ENCODE assay signal across 1 cellular context in genomic region chr7:36389371-36390198, GRCh38.
A peak's percentile ranks its signal among the peaks of the same experiment; 100 is the strongest.
TF ChIP-seq lines count a peak whose summit lies in the region.

Gene ANLN, plus strand, starts transcription at chr7:36389862. Its CDS starts 165 bp downstream, at chr7:36390027.

TF ChIP-seq in HepG2, 621 proteins besides CTCF, POLR2A, EP300 and RAD21 (continued from another document and continues in another):
- no peak for TF ChIP-seq BCLAF1 (IDR thresholded peaks at IDR 0.05)
- no peak for TF ChIP-seq HCFC1 (IDR thresholded peaks at IDR 0.05; ENCODE audit: low read depth, low read length)
- TF ChIP-seq PCBP1 (IDR thresholded peaks at IDR 0.05; ENCODE audit: borderline replicate concordance, low read depth, low read length): no peak
- TF ChIP-seq ZNF460 (CRISPR knock-in tag; IDR thresholded peaks at IDR 0.05; ENCODE audit: borderline replicate concordance): peak; percentile 57
- no peak for TF ChIP-seq ZNF24 (IDR thresholded peaks at IDR 0.05)
- TF ChIP-seq, protein P1, sequence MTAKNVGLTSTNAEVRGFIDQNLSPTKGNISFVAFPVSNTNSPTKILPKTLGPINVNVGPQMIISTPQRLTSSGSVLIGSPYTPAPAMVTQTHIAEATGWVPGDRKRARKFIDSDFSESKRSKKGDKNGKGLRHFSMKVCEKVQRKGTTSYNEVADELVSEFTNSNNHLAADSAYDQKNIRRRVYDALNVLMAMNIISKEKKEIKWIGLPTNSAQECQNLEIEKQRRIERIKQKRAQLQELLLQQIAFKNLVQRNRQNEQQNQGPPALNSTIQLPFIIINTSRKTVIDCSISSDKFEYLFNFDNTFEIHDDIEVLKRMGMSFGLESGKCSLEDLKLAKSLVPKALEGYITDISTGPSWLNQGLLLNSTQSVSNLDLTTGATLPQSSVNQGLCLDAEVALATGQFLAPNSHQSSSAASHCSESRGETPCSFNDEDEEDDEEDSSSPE (CRISPR knock-in tag; IDR thresholded peaks at IDR 0.05): peak; percentile 98
- TF ChIP-seq, protein P2, sequence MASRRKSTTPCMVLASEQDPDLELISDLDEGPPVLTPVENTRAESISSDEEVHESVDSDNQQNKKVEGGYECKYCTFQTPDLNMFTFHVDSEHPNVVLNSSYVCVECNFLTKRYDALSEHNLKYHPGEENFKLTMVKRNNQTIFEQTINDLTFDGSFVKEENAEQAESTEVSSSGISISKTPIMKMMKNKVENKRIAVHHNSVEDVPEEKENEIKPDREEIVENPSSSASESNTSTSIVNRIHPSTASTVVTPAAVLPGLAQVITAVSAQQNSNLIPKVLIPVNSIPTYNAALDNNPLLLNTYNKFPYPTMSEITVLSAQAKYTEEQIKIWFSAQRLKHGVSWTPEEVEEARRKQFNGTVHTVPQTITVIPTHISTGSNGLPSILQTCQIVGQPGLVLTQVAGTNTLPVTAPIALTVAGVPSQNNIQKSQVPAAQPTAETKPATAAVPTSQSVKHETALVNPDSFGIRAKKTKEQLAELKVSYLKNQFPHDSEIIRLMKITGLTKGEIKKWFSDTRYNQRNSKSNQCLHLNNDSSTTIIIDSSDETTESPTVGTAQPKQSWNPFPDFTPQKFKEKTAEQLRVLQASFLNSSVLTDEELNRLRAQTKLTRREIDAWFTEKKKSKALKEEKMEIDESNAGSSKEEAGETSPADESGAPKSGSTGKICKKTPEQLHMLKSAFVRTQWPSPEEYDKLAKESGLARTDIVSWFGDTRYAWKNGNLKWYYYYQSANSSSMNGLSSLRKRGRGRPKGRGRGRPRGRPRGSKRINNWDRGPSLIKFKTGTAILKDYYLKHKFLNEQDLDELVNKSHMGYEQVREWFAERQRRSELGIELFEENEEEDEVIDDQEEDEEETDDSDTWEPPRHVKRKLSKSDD (CRISPR knock-in tag; IDR thresholded peaks at IDR 0.05; ENCODE audit: low read depth): no peak
- peak; percentile 81 for TF ChIP-seq DMAP1 (CRISPR knock-in tag; IDR thresholded peaks at IDR 0.05)
- TF ChIP-seq CEBPG (CRISPR knock-in tag; IDR thresholded peaks at IDR 0.05): peak; percentile 97
- TF ChIP-seq, protein P3, sequence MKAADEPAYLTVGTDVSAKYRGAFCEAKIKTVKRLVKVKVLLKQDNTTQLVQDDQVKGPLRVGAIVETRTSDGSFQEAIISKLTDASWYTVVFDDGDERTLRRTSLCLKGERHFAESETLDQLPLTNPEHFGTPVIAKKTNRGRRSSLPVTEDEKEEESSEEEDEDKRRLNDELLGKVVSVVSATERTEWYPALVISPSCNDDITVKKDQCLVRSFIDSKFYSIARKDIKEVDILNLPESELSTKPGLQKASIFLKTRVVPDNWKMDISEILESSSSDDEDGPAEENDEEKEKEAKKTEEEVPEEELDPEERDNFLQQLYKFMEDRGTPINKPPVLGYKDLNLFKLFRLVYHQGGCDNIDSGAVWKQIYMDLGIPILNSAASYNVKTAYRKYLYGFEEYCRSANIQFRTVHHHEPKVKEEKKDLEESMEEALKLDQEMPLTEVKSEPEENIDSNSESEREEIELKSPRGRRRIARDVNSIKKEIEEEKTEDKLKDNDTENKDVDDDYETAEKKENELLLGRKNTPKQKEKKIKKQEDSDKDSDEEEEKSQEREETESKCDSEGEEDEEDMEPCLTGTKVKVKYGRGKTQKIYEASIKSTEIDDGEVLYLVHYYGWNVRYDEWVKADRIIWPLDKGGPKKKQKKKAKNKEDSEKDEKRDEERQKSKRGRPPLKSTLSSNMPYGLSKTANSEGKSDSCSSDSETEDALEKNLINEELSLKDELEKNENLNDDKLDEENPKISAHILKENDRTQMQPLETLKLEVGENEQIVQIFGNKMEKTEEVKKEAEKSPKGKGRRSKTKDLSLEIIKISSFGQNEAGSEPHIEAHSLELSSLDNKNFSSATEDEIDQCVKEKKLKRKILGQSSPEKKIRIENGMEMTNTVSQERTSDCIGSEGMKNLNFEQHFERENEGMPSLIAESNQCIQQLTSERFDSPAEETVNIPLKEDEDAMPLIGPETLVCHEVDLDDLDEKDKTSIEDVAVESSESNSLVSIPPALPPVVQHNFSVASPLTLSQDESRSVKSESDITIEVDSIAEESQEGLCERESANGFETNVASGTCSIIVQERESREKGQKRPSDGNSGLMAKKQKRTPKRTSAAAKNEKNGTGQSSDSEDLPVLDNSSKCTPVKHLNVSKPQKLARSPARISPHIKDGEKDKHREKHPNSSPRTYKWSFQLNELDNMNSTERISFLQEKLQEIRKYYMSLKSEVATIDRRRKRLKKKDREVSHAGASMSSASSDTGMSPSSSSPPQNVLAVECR (CRISPR knock-in tag; IDR thresholded peaks at IDR 0.05; ENCODE audit: borderline replicate concordance): peak; percentile 99
- TF ChIP-seq ZNF83 (CRISPR knock-in tag; IDR thresholded peaks at IDR 0.05; ENCODE audit: borderline replicate concordance): no peak
- no peak for TF ChIP-seq GPBP1L1 (CRISPR knock-in tag; IDR thresholded peaks at IDR 0.05)
- TF ChIP-seq HOXA3 (CRISPR knock-in tag; IDR thresholded peaks at IDR 0.05): 0 out of 2 replicates have a peak, but pooled peaks have one; percentile 49
- no peak; the same call in 1 of the 2 replicates for TF ChIP-seq ZNF639 (CRISPR knock-in tag; conservative IDR thresholded peaks at IDR 0.05)
- no peak for TF ChIP-seq GFI1 (CRISPR knock-in tag; IDR thresholded peaks at IDR 0.05; ENCODE audit: borderline replicate concordance)
- TF ChIP-seq SP2 (CRISPR knock-in tag; IDR thresholded peaks at IDR 0.05): no peak
- TF ChIP-seq ZNF569 (CRISPR knock-in tag; IDR thresholded peaks at IDR 0.05; ENCODE audit: borderline replicate concordance): 0 out of 2 replicates have a peak, but pooled peaks have one; percentile 38
- TF ChIP-seq MTF1 (CRISPR knock-in tag; IDR thresholded peaks at IDR 0.05): no peak; the same call in 1 of the 2 replicates
- TF ChIP-seq, protein P4, sequence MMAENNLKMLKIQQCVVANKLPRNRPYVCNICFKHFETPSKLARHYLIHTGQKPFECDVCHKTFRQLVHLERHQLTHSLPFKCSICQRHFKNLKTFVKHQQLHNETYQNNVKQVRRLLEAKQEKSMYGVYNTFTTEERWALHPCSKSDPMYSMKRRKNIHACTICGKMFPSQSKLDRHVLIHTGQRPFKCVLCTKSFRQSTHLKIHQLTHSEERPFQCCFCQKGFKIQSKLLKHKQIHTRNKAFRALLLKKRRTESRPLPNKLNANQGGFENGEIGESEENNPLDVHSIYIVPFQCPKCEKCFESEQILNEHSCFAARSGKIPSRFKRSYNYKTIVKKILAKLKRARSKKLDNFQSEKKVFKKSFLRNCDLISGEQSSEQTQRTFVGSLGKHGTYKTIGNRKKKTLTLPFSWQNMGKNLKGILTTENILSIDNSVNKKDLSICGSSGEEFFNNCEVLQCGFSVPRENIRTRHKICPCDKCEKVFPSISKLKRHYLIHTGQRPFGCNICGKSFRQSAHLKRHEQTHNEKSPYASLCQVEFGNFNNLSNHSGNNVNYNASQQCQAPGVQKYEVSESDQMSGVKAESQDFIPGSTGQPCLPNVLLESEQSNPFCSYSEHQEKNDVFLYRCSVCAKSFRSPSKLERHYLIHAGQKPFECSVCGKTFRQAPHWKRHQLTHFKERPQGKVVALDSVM (CRISPR knock-in tag; IDR thresholded peaks at IDR 0.05): peak; percentile 100
- TF ChIP-seq, protein P5, sequence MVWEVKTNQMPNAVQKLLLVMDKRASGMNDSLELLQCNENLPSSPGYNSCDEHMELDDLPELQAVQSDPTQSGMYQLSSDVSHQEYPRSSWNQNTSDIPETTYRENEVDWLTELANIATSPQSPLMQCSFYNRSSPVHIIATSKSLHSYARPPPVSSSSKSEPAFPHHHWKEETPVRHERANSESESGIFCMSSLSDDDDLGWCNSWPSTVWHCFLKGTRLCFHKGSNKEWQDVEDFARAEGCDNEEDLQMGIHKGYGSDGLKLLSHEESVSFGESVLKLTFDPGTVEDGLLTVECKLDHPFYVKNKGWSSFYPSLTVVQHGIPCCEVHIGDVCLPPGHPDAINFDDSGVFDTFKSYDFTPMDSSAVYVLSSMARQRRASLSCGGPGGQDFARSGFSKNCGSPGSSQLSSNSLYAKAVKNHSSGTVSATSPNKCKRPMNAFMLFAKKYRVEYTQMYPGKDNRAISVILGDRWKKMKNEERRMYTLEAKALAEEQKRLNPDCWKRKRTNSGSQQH (CRISPR knock-in tag; IDR thresholded peaks at IDR 0.05; ENCODE audit: low read depth): peak; percentile 92
- TF ChIP-seq, protein P6, sequence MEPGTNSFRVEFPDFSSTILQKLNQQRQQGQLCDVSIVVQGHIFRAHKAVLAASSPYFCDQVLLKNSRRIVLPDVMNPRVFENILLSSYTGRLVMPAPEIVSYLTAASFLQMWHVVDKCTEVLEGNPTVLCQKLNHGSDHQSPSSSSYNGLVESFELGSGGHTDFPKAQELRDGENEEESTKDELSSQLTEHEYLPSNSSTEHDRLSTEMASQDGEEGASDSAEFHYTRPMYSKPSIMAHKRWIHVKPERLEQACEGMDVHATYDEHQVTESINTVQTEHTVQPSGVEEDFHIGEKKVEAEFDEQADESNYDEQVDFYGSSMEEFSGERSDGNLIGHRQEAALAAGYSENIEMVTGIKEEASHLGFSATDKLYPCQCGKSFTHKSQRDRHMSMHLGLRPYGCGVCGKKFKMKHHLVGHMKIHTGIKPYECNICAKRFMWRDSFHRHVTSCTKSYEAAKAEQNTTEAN (CRISPR knock-in tag; conservative IDR thresholded peaks at IDR 0.05): peak; percentile 33; the same call in 1 of the 2 replicates
- TF ChIP-seq, protein P7, sequence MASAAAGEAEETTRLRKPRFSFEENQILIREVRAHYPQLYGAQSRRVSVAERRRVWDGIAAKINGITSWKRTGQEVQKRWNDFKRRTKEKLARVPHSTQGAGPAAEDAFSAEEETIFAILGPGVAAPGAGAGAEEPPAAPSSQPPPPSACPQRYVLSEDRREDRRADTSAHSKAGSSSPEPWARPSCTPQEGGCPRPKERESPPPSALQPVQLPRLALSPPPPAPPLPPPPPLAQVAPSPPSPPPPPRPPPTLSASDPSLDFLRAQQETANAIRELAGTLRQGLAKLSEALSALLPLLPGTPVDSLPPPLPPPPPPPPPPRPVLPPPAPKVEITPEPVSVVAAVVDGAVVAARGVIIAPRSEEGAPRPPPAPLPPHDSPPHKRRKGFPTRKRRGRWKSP (CRISPR knock-in tag; IDR thresholded peaks at IDR 0.05): no peak
- peak; percentile 71; the same call in 1 of the 2 replicates for TF ChIP-seq HOXA9 (CRISPR knock-in tag; IDR thresholded peaks at IDR 0.05; ENCODE audit: borderline replicate concordance)
- TF ChIP-seq LBX2 (CRISPR knock-in tag; IDR thresholded peaks at IDR 0.05; ENCODE audit: borderline replicate concordance): 0 out of 2 replicates have a peak, but pooled peaks have one; percentile 54
- TF ChIP-seq PHF20 (CRISPR knock-in tag; IDR thresholded peaks at IDR 0.05): peak; percentile 31; the same call in 1 of the 2 replicates
- no peak for TF ChIP-seq ZNF441 (CRISPR knock-in tag; IDR thresholded peaks at IDR 0.05; ENCODE audit: borderline replicate concordance)
- no peak for TF ChIP-seq PCBP2 (optimal IDR thresholded peaks at IDR 0.05; ENCODE audit: low read depth, low read length, poor library complexity, severe bottlenecking)
- no peak for TF ChIP-seq ONECUT2 (CRISPR knock-in tag; IDR thresholded peaks at IDR 0.05)
- no peak for TF ChIP-seq ZSCAN22 (CRISPR knock-in tag; IDR thresholded peaks at IDR 0.05)
- TF ChIP-seq MLLT10 (CRISPR knock-in tag; IDR thresholded peaks at IDR 0.05): no peak
- no peak; the same call in 1 of the 2 replicates for TF ChIP-seq ZNF235 (CRISPR knock-in tag; IDR thresholded peaks at IDR 0.05; ENCODE audit: borderline replicate concordance)
- TF ChIP-seq ZNF678 (CRISPR knock-in tag; IDR thresholded peaks at IDR 0.05): no peak
- TF ChIP-seq ZKSCAN5 (CRISPR knock-in tag; IDR thresholded peaks at IDR 0.05): no peak
- TF ChIP-seq ISX (CRISPR knock-in tag; conservative IDR thresholded peaks at IDR 0.05): no peak
- no peak for TF ChIP-seq ZNF703 (CRISPR knock-in tag; IDR thresholded peaks at IDR 0.05; ENCODE audit: borderline replicate concordance)
- no peak for TF ChIP-seq HIVEP1 (CRISPR knock-in tag; IDR thresholded peaks at IDR 0.05)
- 0 out of 2 replicates have a peak, but pooled peaks have one; percentile 37 for TF ChIP-seq ZFP37 (CRISPR knock-in tag; IDR thresholded peaks at IDR 0.05; ENCODE audit: borderline replicate concordance)
- TF ChIP-seq FOXA3 (CRISPR knock-in tag; IDR thresholded peaks at IDR 0.05): no peak
- TF ChIP-seq ZNF775 (CRISPR knock-in tag; IDR thresholded peaks at IDR 0.05; ENCODE audit: borderline replicate concordance): no peak; the same call in 1 of the 2 replicates
- TF ChIP-seq NFKB2 (CRISPR knock-in tag; IDR thresholded peaks at IDR 0.05; ENCODE audit: borderline replicate concordance): peak; percentile 75; the same call in 1 of the 2 replicates
